ENCODE assay signal across 24 cellular contexts in the genomic region with DNA sequence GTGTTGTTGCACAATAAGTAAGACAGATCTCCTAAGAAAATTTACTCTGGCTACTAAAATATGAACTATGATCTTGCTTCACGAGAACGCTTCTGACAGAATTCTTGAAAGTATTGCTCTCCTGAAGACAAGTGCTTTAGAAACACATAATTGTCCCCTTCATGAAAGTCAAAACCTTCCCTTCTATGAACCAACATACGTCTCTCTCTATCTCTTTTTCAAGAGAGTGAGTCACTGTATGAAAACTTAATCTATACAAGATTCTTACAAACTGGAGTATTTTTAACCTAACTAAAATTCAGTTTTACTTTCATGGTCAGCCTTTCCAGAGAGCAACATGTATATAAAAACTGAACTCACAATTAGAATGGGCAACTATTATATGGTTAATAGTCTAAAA.
"Had no signal": no experiment of that assay in that cellular context is flagged by ENCODE, and none has a peak within 500 bp of the region (broad histone marks: within the 10 kb centered on the region; RNA-seq: fewer than 3 reads in every experiment).

No MANE protein-coding gene starts in this region.

- H3K4me1 ChIP-seq: neural progenitor cell, parathyroid adenoma, psoas muscle, right lobe of liver, sigmoid colon, stomach, thyroid gland, tibial nerve, upper lobe of left lung, vagina had no signal

- H3K36me3 ChIP-seq: neural progenitor cell, ovary, right lobe of liver, sigmoid colon, stomach, thoracic aorta, thyroid gland, tibial nerve, upper lobe of left lung, vagina had no signal

- H3K27me3 ChIP-seq: neural progenitor cell, ovary, right lobe of liver, sigmoid colon, stomach, thyroid gland, tibial nerve, upper lobe of left lung, vagina had no signal

- ATAC-seq: psoas muscle; right cardiac atrium; right lobe of liver; stimulated activated effector memory CD8-positive, alpha-beta T cell treated with anti-CD3 and anti-CD28 coated beads, Interleukin-12 subunit alpha, Interleukin-12 subunit beta, amount 100 ng/mL, for 72 hours; stimulated activated naive B cell treated with anti-CD40 and anti-IgM and Interleukin-4, amounts not matched to agents 10 μg/mL and 1 μg/mL and 100 μg/mL, for 72 hours had no signal

- H3K4me3 ChIP-seq: neural progenitor cell, ovary, psoas muscle, right lobe of liver, sigmoid colon, stomach, thoracic aorta, thyroid gland, tibial nerve, upper lobe of left lung, vagina had no signal

- H3K9ac ChIP-seq: neural progenitor cell, parathyroid adenoma had no signal

- H3K4me2 ChIP-seq: neural progenitor cell had no signal

- DNase-seq: occipital lobe; ovary; posterior cingulate gyrus; psoas muscle; right cardiac atrium; right lobe of liver; sigmoid colon; small intestine; stimulated activated CD4-positive, alpha-beta T cell treated with anti-CD3 and anti-CD28 coated beads, Interleukin-15, amount 100 ng/mL, for 24 hours; stimulated activated CD4-positive, alpha-beta T cell treated with anti-CD3 and anti-CD28 coated beads, Interleukin-2, amount 100 ng/mL, for 24 hours; stimulated activated CD4-positive, alpha-beta T cell treated with anti-CD3 and anti-CD28 coated beads, Interleukin-2, amount 100 ng/mL, for 48 hours; stimulated activated CD4-positive, alpha-beta T cell treated with anti-CD3 and anti-CD28 coated beads, Interleukin-4, amount 100 ng/mL, for 24 hours; stimulated activated naive B cell treated with anti-CD40 and anti-IgM and Interleukin-4, amounts not matched to agents 10 μg/mL and 1 μg/mL and 100 μg/mL, for 72 hours; stimulated activated naive CD4-positive, alpha-beta T cell treated with Interleukin-2 at 50 U/mL for 16 hours; stomach; thyroid gland; trophoblast cell; upper lobe of left lung had no signal

- H3K27ac ChIP-seq: neural progenitor cell, ovary, parathyroid adenoma, psoas muscle, right lobe of liver, sigmoid colon, stomach, thoracic aorta, thyroid gland, tibial nerve, upper lobe of left lung, vagina had no signal

- H3K9me3 ChIP-seq: ovary, psoas muscle, right lobe of liver, sigmoid colon, stomach, thoracic aorta, thyroid gland, tibial nerve, upper lobe of left lung, vagina had no signal

- H2AFZ ChIP-seq: neural progenitor cell, parathyroid adenoma had no signal
